ENCODE assay signal across 32 cellular contexts in genomic region chr13:44869167-44869566, GRCh38.
"Had no signal": no experiment of that assay in that cellular context is flagged by ENCODE, and none has a peak within 500 bp of the region (broad histone marks: within the 10 kb centered on the region; RNA-seq: fewer than 3 reads in every experiment).

No MANE protein-coding gene starts in this region.

- DNase-seq: activated CD4-positive, alpha-beta memory T cell treated with anti-CD3 and anti-CD28 coated beads for 36 hours; activated CD4-positive, alpha-beta T cell treated with anti-CD3 and anti-CD28 coated beads for 36 hours; activated CD4-positive, alpha-beta T cell treated with anti-CD3 and anti-CD28 coated beads, Interleukin-2, amount 10 ng/mL, durations not matched to agents 24 days and 14 days; activated CD4-positive, CD25-positive, alpha-beta regulatory T cell; activated CD4-positive, CD25-positive, alpha-beta regulatory T cell treated with anti-CD3 and anti-CD28 coated beads, Interleukin-2, amount 50 U/mL, for 72 hours; activated CD8-positive, alpha-beta memory T cell treated with anti-CD3 and anti-CD28 coated beads, Interleukin-2, amount 50 U/mL, for 48 hours; activated gamma-delta T cell; activated naive CD4-positive, alpha-beta T cell; activated naive CD4-positive, alpha-beta T cell treated with anti-CD3 and anti-CD28 coated beads, Interleukin-2, amount 10 ng/mL, durations not matched to agents 7 days and 5 days; activated naive CD8-positive, alpha-beta T cell treated with anti-CD3 and anti-CD28 coated beads, Interleukin-2, amount 10 ng/mL, durations not matched to agents 7 days and 5 days; activated T-cell treated with anti-CD3 and anti-CD28 coated beads for 4 hours; activated T-cell treated with anti-CD3 and anti-CD28 coated beads, Interleukin-2, amount 50 U/mL, for 24 hours; activated T-cell treated with anti-CD3 and anti-CD28 coated beads, Interleukin-2, amount 50 U/mL, for 72 hours; brain microvascular endothelial cell; caudate nucleus; cortex of kidney; dermis blood vessel endothelial cell; effector CD4-positive, alpha-beta T cell; effector memory CD8-positive, alpha-beta T cell; erythroblast; foreskin keratinocyte; SW 1271; T-cell; T1000; WERI-Rb-1 had no signal

- H3K27ac ChIP-seq: ascending aorta, brain microvascular endothelial cell, foreskin keratinocyte, WERI-Rb-1 had no signal

- H3K27ac Mint-ChIP-seq: activated CD4-positive, alpha-beta memory T cell treated with anti-CD3 and anti-CD28 coated beads for 36 hours; activated CD4-positive, alpha-beta T cell treated with anti-CD3 and anti-CD28 coated beads, Interleukin-2, amount 10 ng/mL, durations not matched to agents 24 days and 14 days; activated naive CD4-positive, alpha-beta T cell treated with anti-CD3 and anti-CD28 coated beads, Interleukin-2, amount 10 ng/mL, durations not matched to agents 7 days and 5 days; activated naive CD4-positive, alpha-beta T cell treated with anti-CD3 and anti-CD28 coated beads, Interleukin-2, amount 50 U/mL, for 72 hours; activated naive CD8-positive, alpha-beta T cell treated with anti-CD3 and anti-CD28 coated beads, Interleukin-2, amount 10 ng/mL, durations not matched to agents 7 days and 5 days; activated T-cell treated with anti-CD3 and anti-CD28 coated beads, Interleukin-2, amount 50 U/mL, for 24 hours; activated T-cell treated with anti-CD3 and anti-CD28 coated beads, Interleukin-2, amount 50 U/mL, for 72 hours; effector memory CD8-positive, alpha-beta T cell; T-cell; T-helper 1 cell treated with Interleukin-12 subunit alpha and Interleukin-12 subunit beta and Interleukin-4 antibody, amounts not matched to agents 30 μg/mL and 1 μg/mL, for 36 hours; T-helper 2 cell treated with Interferon-gamma antibody and Interleukin-4, amounts not matched to agents 5 μg/mL and 100 μg/mL, for 36 hours had no signal

- H3K4me3 Mint-ChIP-seq: activated CD4-positive, alpha-beta memory T cell treated with anti-CD3 and anti-CD28 coated beads for 36 hours; activated CD4-positive, alpha-beta T cell treated with anti-CD3 and anti-CD28 coated beads for 36 hours; activated CD4-positive, alpha-beta T cell treated with anti-CD3 and anti-CD28 coated beads, Interleukin-2, amount 10 ng/mL, durations not matched to agents 24 days and 14 days; activated naive CD4-positive, alpha-beta T cell treated with anti-CD3 and anti-CD28 coated beads, Interleukin-2, amount 10 ng/mL, durations not matched to agents 7 days and 5 days; activated naive CD8-positive, alpha-beta T cell treated with anti-CD3 and anti-CD28 coated beads, Interleukin-2, amount 10 ng/mL, durations not matched to agents 7 days and 5 days; activated T-cell treated with anti-CD3 and anti-CD28 coated beads, Interleukin-2, amount 50 U/mL, for 24 hours; activated T-cell treated with anti-CD3 and anti-CD28 coated beads, Interleukin-2, amount 50 U/mL, for 72 hours; effector memory CD8-positive, alpha-beta T cell; T-cell; T-helper 1 cell treated with Interleukin-12 subunit alpha and Interleukin-12 subunit beta and Interleukin-4 antibody, amounts not matched to agents 30 μg/mL and 1 μg/mL, for 36 hours; T-helper 2 cell treated with Interferon-gamma antibody and Interleukin-4, amounts not matched to agents 5 μg/mL and 100 μg/mL, for 36 hours had no signal

- H3K36me3 ChIP-seq: ascending aorta, brain microvascular endothelial cell, esophagus muscularis mucosa, gastroesophageal sphincter, WERI-Rb-1 had no signal

- ATAC-seq: effector memory CD8-positive, alpha-beta T cell; foreskin keratinocyte; gastroesophageal sphincter; T-cell had no signal

- H3K36me3 Mint-ChIP-seq: activated CD4-positive, alpha-beta memory T cell treated with anti-CD3 and anti-CD28 coated beads for 36 hours; activated naive CD4-positive, alpha-beta T cell treated with anti-CD3 and anti-CD28 coated beads, Interleukin-2, amount 10 ng/mL, durations not matched to agents 7 days and 5 days; activated naive CD8-positive, alpha-beta T cell treated with anti-CD3 and anti-CD28 coated beads, Interleukin-2, amount 10 ng/mL, durations not matched to agents 7 days and 5 days; T-cell had no signal

- H3K9me3 ChIP-seq: ascending aorta, esophagus muscularis mucosa, gastroesophageal sphincter had no signal

- FAIRE-seq: colon had no signal

- H3K9me3 Mint-ChIP-seq: activated naive CD4-positive, alpha-beta T cell treated with anti-CD3 and anti-CD28 coated beads, Interleukin-2, amount 10 ng/mL, durations not matched to agents 7 days and 5 days; activated naive CD8-positive, alpha-beta T cell treated with anti-CD3 and anti-CD28 coated beads, Interleukin-2, amount 10 ng/mL, durations not matched to agents 7 days and 5 days; effector memory CD8-positive, alpha-beta T cell; T-helper 2 cell treated with Interferon-gamma antibody and Interleukin-4, amounts not matched to agents 5 μg/mL and 100 μg/mL, for 36 hours had no signal

- H3K4me3 ChIP-seq: ascending aorta, esophagus muscularis mucosa, gastroesophageal sphincter had no signal

- H3K27me3 ChIP-seq: ascending aorta, brain microvascular endothelial cell, esophagus muscularis mucosa, foreskin keratinocyte, gastroesophageal sphincter had no signal

- H3K4me1 ChIP-seq: foreskin keratinocyte had no signal

- H3K4me1 Mint-ChIP-seq: activated naive CD4-positive, alpha-beta T cell treated with anti-CD3 and anti-CD28 coated beads, Interleukin-2, amount 10 ng/mL, durations not matched to agents 7 days and 5 days; activated naive CD8-positive, alpha-beta T cell treated with anti-CD3 and anti-CD28 coated beads, Interleukin-2, amount 10 ng/mL, durations not matched to agents 7 days and 5 days had no signal
